In the genomic region with DNA sequence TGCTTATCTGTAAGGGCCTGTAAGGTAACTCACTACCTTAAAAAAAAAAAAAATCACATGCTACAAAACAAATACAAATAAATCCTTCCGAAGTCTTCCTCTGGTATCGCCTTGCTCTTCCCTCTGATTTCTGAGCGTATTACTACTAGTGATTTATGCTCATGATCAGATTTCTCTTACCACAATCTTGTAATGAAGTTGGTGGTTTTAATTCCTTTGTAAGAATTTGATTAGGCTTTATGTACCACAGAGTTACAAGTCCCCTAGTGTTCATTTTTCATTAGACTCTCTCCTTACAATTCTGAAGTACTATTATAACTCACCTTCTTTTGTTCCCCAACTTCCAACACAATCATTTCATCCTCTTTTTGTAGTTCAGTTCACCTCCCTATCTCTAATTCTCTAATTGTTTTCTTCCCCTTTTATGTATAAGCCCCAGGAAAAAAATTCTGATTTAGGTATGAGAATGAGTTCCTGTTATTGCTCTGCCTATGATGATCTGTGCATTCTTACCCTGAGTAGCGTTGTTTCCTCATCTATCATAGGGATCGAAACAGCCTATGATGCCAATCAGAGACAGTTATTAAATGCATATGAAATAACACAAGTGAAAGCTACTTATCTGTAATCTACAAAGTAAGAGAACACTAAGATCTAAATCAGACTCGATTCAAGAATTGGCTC, we compare ENCODE assay signal across 28 cellular contexts.
"Had no signal": no experiment of that assay in that cellular context is flagged by ENCODE, and none has a peak within 500 bp of the region (broad histone marks: within the 10 kb centered on the region; RNA-seq: fewer than 3 reads in every experiment).

No MANE protein-coding gene starts in this region.

- H3K9me3 Mint-ChIP-seq: activated B cell treated with CpG ODN at 0.5 μM for 24 hours; activated CD4-positive, alpha-beta T cell treated with anti-CD3 and anti-CD28 coated beads, Interleukin-2, amount 10 ng/mL, durations not matched to agents 24 days and 14 days; activated naive CD4-positive, alpha-beta T cell treated with anti-CD3 and anti-CD28 coated beads, Interleukin-2, amount 10 ng/mL, durations not matched to agents 7 days and 5 days; activated naive CD8-positive, alpha-beta T cell treated with anti-CD3 and anti-CD28 coated beads for 36 hours; activated T-helper 2 cell treated with anti-CD3 and anti-CD28 coated beads, Interferon-gamma antibody, Interleukin-2, Interleukin-4, amounts not matched to agents 10 μg/mL and 5 μg/mL and 100 μg/mL, durations not matched to agents 14 hours and 24 hours and 36 hours had no signal

- H3K4me3 ChIP-seq: colonic mucosa, PC-9 had no signal

- H3K27me3 ChIP-seq: colonic mucosa had no signal

- H3K4me1 ChIP-seq: colonic mucosa had no signal

- H2AFZ ChIP-seq: PC-9 had no signal

- H3K4me3 Mint-ChIP-seq: activated B cell treated with CpG ODN at 0.5 μM for 24 hours; activated CD4-positive, alpha-beta T cell treated with anti-CD3 and anti-CD28 coated beads, Interleukin-2, amount 10 ng/mL, durations not matched to agents 24 days and 14 days; activated CD8-positive, alpha-beta memory T cell treated with anti-CD3 and anti-CD28 coated beads, Interleukin-2, amount 10 ng/mL, durations not matched to agents 7 days and 5 days; activated naive CD4-positive, alpha-beta T cell treated with anti-CD3 and anti-CD28 coated beads, Interleukin-2, amount 10 ng/mL, durations not matched to agents 7 days and 5 days; activated naive CD8-positive, alpha-beta T cell treated with anti-CD3 and anti-CD28 coated beads for 36 hours had no signal

- H3K9me3 ChIP-seq: colonic mucosa had no signal

- H3K36me3 ChIP-seq: colonic mucosa had no signal

- H3K4me2 ChIP-seq: PC-9 had no signal

- H3K27ac Mint-ChIP-seq: activated B cell treated with CpG ODN at 0.5 μM for 24 hours; activated CD4-positive, alpha-beta T cell treated with anti-CD3 and anti-CD28 coated beads, Interleukin-2, amount 10 ng/mL, durations not matched to agents 24 days and 14 days; activated CD8-positive, alpha-beta memory T cell treated with anti-CD3 and anti-CD28 coated beads, Interleukin-2, amount 10 ng/mL, durations not matched to agents 7 days and 5 days; activated naive CD4-positive, alpha-beta T cell treated with anti-CD3 and anti-CD28 coated beads, Interleukin-2, amount 10 ng/mL, durations not matched to agents 7 days and 5 days; activated naive CD8-positive, alpha-beta T cell treated with anti-CD3 and anti-CD28 coated beads for 36 hours; activated T-helper 2 cell treated with anti-CD3 and anti-CD28 coated beads, Interferon-gamma antibody, Interleukin-2, Interleukin-4, amounts not matched to agents 10 μg/mL and 5 μg/mL and 100 μg/mL, durations not matched to agents 14 hours and 24 hours and 36 hours had no signal

- H3K27ac ChIP-seq: colonic mucosa, PC-9 had no signal

- H3K36me3 Mint-ChIP-seq: activated CD8-positive, alpha-beta memory T cell treated with anti-CD3 and anti-CD28 coated beads, Interleukin-2, amount 10 ng/mL, durations not matched to agents 7 days and 5 days; activated naive CD4-positive, alpha-beta T cell treated with anti-CD3 and anti-CD28 coated beads, Interleukin-2, amount 10 ng/mL, durations not matched to agents 7 days and 5 days; activated naive CD8-positive, alpha-beta T cell treated with anti-CD3 and anti-CD28 coated beads for 36 hours had no signal

- H3K27me3 Mint-ChIP-seq: activated B cell treated with CpG ODN at 0.5 μM for 24 hours; activated CD4-positive, alpha-beta T cell treated with anti-CD3 and anti-CD28 coated beads, Interleukin-2, amount 10 ng/mL, durations not matched to agents 24 days and 14 days; activated naive CD4-positive, alpha-beta T cell treated with anti-CD3 and anti-CD28 coated beads, Interleukin-2, amount 10 ng/mL, durations not matched to agents 7 days and 5 days had no signal

- FAIRE-seq: TTC549 had no signal

- H3K4me1 Mint-ChIP-seq: activated B cell treated with CpG ODN at 0.5 μM for 24 hours; activated naive CD4-positive, alpha-beta T cell treated with anti-CD3 and anti-CD28 coated beads, Interleukin-2, amount 10 ng/mL, durations not matched to agents 7 days and 5 days; activated naive CD8-positive, alpha-beta T cell treated with anti-CD3 and anti-CD28 coated beads for 36 hours had no signal

- DNase-seq: activated B cell treated with CpG ODN at 0.5 μM for 24 hours; activated CD4-positive, alpha-beta T cell treated with anti-CD3 and anti-CD28 coated beads for 1 hour; activated CD4-positive, alpha-beta T cell treated with anti-CD3 and anti-CD28 coated beads, Interleukin-2, amount 10 ng/mL, durations not matched to agents 24 days and 14 days; activated CD4-positive, alpha-beta T cell treated with anti-CD3 and anti-CD28 coated beads, Interleukin-2, amount 50 U/mL, for 48 hours; activated CD8-positive, alpha-beta memory T cell treated with anti-CD3 and anti-CD28 coated beads, Interleukin-2, amount 10 ng/mL, durations not matched to agents 7 days and 5 days; activated gamma-delta T cell treated with Interleukin-2 at 50 U/mL for 16 hours; activated naive CD4-positive, alpha-beta T cell treated with anti-CD3 and anti-CD28 coated beads, Interleukin-2, amount 10 ng/mL, durations not matched to agents 7 days and 5 days; activated naive CD8-positive, alpha-beta T cell treated with anti-CD3 and anti-CD28 coated beads for 36 hours; activated T-cell treated with anti-CD3 and anti-CD28 coated beads, Interleukin-2, amount 50 U/mL, for 48 hours; cerebellar nuclear complex; colonic mucosa; MM.1S; NCI-H1048; NCI-H146; NCI-H187 treated with DMSO at 0.1 percent for 48 hours; NCI-H2081 treated with DMSO at 0.1 percent for 48 hours; NCI-H2171; NCI-H2227 treated with DMSO at 0.1 percent for 48 hours; NCI-H446 treated with DMSO at 0.1 percent for 48 hours; NCI-H524 treated with DMSO at 0.1 percent for 48 hours; NCI-H748 treated with DMSO at 0.1 percent for 48 hours; NK-92 treated with Interleukin-12 subunit alpha and Interleukin-12 subunit beta, amount 100 ng/mL, for 24 hours; PC-9; SHP77 treated with DMSO at 0.1 percent for 48 hours; T-helper 2 cell; T1000 had no signal

- ATAC-seq: activated CD8-positive, alpha-beta memory T cell treated with anti-CD3 and anti-CD28 coated beads, Interleukin-2, amount 10 ng/mL, durations not matched to agents 7 days and 5 days had no signal
